ENCODE assay signal across 9 cellular contexts in genomic region chr5:72234265-72234700, GRCh38.
DNase-seq lines count a peak whose midpoint lies in the region; ATAC-seq lines count a peak whose summit lies in the region.
"Had no signal": no experiment of that assay in that cellular context is flagged by ENCODE, and none has a peak within 500 bp of the region (broad histone marks: within the 10 kb centered on the region; RNA-seq: fewer than 3 reads in every experiment).

No MANE protein-coding gene starts in this region.

- peaks cover 44% of the 10 kb centered on the region for H3K36me3 ChIP-seq in HUES48 (ENCODE audit: control insufficient read depth, insufficient read depth, low read length)
- H3K36me3 ChIP-seq in trophoblast cell (ENCODE audit: control insufficient read depth in 1 of 2, insufficient read depth in 2 of 2, low read length in 2 of 2) = peaks cover 0 to 2% of the 10 kb centered on the region in 2 experiments

- H3K27me3 ChIP-seq in HUES48 (ENCODE audit: control insufficient read depth, insufficient read depth, low read length) = no peaks in the 10 kb centered on the region
- no peaks in the 10 kb centered on the region for H3K27me3 ChIP-seq in trophoblast cell (ENCODE audit: insufficient read depth, low read length)
- H3K27me3 ChIP-seq: cardiac muscle cell had no signal

- no peak overlapping the region for H4K12ac ChIP-seq in trophoblast cell (ENCODE audit: low read depth, low read length)

- ATAC-seq in GM21576 (IDR thresholded peaks at IDR 0.05; ENCODE audit: unreplicated experiment) = peak; percentile 83
- peak; percentile 93 for ATAC-seq in activated naive CD8-positive, alpha-beta T cell treated with anti-CD3 and anti-CD28 coated beads, Interleukin-2, amount 10 ng/mL, durations not matched to agents 7 days and 5 days (ENCODE audit: low read depth)

- H3K9me3 Mint-ChIP-seq in activated naive CD8-positive, alpha-beta T cell treated with anti-CD3 and anti-CD28 coated beads, Interleukin-2, amount 10 ng/mL, durations not matched to agents 7 days and 5 days = no peaks in the 10 kb centered on the region

- H4K8ac ChIP-seq in trophoblast cell (ENCODE audit: low read depth, low read length) = no peak overlapping the region

- H3K4ac ChIP-seq in trophoblast cell (ENCODE audit: low read depth, low read length) = no peak overlapping the region

- H3K79me2 ChIP-seq in trophoblast cell (ENCODE audit: control insufficient read depth, insufficient read depth, low read length, poor library complexity) = no peaks in the 10 kb centered on the region

- H3K9me3 ChIP-seq in HUES48 (ENCODE audit: control insufficient read depth, insufficient read depth, low read length) = no peaks in the 10 kb centered on the region
- H3K9me3 ChIP-seq in trophoblast cell (ENCODE audit: insufficient read depth, low read depth, low read length) = no peaks in the 10 kb centered on the region

- H2BK12ac ChIP-seq in trophoblast cell (ENCODE audit: low read length) = no peak overlapping the region

- POLR2A ChIA-PET in activated naive CD8-positive, alpha-beta T cell treated with anti-CD3 and anti-CD28 coated beads, Interleukin-2, amount 10 ng/mL, durations not matched to agents 7 days and 5 days (lab: Charles Lee) = interaction anchor here (0.5 to 1.2 kb wide), 2 partner anchors 14 to 74 kb away, joined by 3 read pairs; no protein-coding TSS in a partner anchor

- no peak overlapping the region for H4K91ac ChIP-seq in trophoblast cell (ENCODE audit: low read depth, low read length)

- peaks cover 40% of the 10 kb centered on the region for H3K4me1 Mint-ChIP-seq in activated naive CD8-positive, alpha-beta T cell treated with anti-CD3 and anti-CD28 coated beads, Interleukin-2, amount 10 ng/mL, durations not matched to agents 7 days and 5 days

- no peak overlapping the region for H3K4me2 ChIP-seq in trophoblast cell (ENCODE audit: low read length)

- no peak overlapping the region for H3K14ac ChIP-seq in trophoblast cell (ENCODE audit: low read length)

- no peak overlapping the region for H2AK5ac ChIP-seq in trophoblast cell (ENCODE audit: low read length)

- no peak overlapping the region for H3K4me3 ChIP-seq in HUES48 (ENCODE audit: low read depth, low read length)
- H3K4me3 ChIP-seq in trophoblast cell (ENCODE audit: low read depth, low read length) = no peak overlapping the region
- H3K4me3 ChIP-seq: cardiac muscle cell had no signal

- no peak overlapping the region for H2BK5ac ChIP-seq in trophoblast cell (ENCODE audit: low read depth, low read length, poor library complexity)

- H3K27me3 Mint-ChIP-seq in activated naive CD8-positive, alpha-beta T cell treated with anti-CD3 and anti-CD28 coated beads, Interleukin-2, amount 10 ng/mL, durations not matched to agents 7 days and 5 days = no peaks in the 10 kb centered on the region

- H3K23ac ChIP-seq in trophoblast cell (ENCODE audit: low read length) = no peak overlapping the region

- H3K4me1 ChIP-seq in HUES48 (ENCODE audit: control insufficient read depth, insufficient read depth, low read length) = peaks cover 42% of the 10 kb centered on the region
- H3K4me1 ChIP-seq in trophoblast cell (ENCODE audit: control insufficient read depth in 1 of 2, insufficient read depth in 2 of 2, low read length in 2 of 2) = peaks cover 0 to 5% of the 10 kb centered on the region in 2 experiments

- peak overlapping the region; percentile 36 for H3K4me3 Mint-ChIP-seq in activated naive CD8-positive, alpha-beta T cell treated with anti-CD3 and anti-CD28 coated beads, Interleukin-2, amount 10 ng/mL, durations not matched to agents 7 days and 5 days

- H3K9ac ChIP-seq in HUES48 (ENCODE audit: low read depth, low read length) (no peak overlapping the region), trophoblast cell (ENCODE audit: low read length) (no peak overlapping the region)

- no peak overlapping the region for H3K27ac Mint-ChIP-seq in activated naive CD8-positive, alpha-beta T cell treated with anti-CD3 and anti-CD28 coated beads, Interleukin-2, amount 10 ng/mL, durations not matched to agents 7 days and 5 days

- H2AFZ ChIP-seq in trophoblast cell (ENCODE audit: insufficient read depth, low read length, poor library complexity) = no peak overlapping the region

- H3K27ac ChIP-seq in HUES48 (ENCODE audit: low read depth, low read length) = peak overlapping the region; percentile 52
- H3K27ac ChIP-seq in trophoblast cell (ENCODE audit: low read depth, low read length) = no peak overlapping the region
- H3K27ac ChIP-seq: cardiac muscle cell had no signal

- DNase-seq in SKM-1 treated with dmso at 0.1 percent for 144 hours (lab: John Stamatoyannopoulos, UW; ENCODE audit: unreplicated experiment) = peak; percentile 15
- DNase-seq in SKM-1 (lab: John Stamatoyannopoulos, UW; ENCODE audit: unreplicated experiment) = no peak
- no peak for DNase-seq in activated naive CD8-positive, alpha-beta T cell treated with anti-CD3 and anti-CD28 coated beads, Interleukin-2, amount 10 ng/mL, durations not matched to agents 7 days and 5 days
- peak; percentile 28 to 81 for DNase-seq in trophoblast cell
- DNase-seq in Ammon's horn (ENCODE audit: low spot score) = no peak
- DNase-seq in NCI-H1092 (lab: John Stamatoyannopoulos, UW) = no peak

- no peak overlapping the region for H2BK120ac ChIP-seq in trophoblast cell (ENCODE audit: insufficient read depth, low read length, poor library complexity)

- H3K36me3 Mint-ChIP-seq in activated naive CD8-positive, alpha-beta T cell treated with anti-CD3 and anti-CD28 coated beads, Interleukin-2, amount 10 ng/mL, durations not matched to agents 7 days and 5 days = peaks cover 30% of the 10 kb centered on the region

- H3K18ac ChIP-seq in trophoblast cell (ENCODE audit: low read length) = no peak overlapping the region

- peaks cover 1% of the 10 kb centered on the region for H3K79me1 ChIP-seq in trophoblast cell (ENCODE audit: low read length)

Comparison
In these comparisons a context has a peak if more than half of its experiments do, and no peak if none do; other contexts are left out.
1. DNase-seq: peak in SKM-1 treated with dmso at 0.1 percent for 144 hours (single experiment) and trophoblast cell (2 of 2); none in SKM-1 (single experiment), activated naive CD8-positive, alpha-beta T cell treated with anti-CD3 and anti-CD28 coated beads, Interleukin-2, amount 10 ng/mL, durations not matched to agents 7 days and 5 days (single experiment), Ammon's horn (single experiment) and NCI-H1092 (single experiment).